Comparison of ENCODE assay signal across 14 cellular contexts in the genomic region with DNA sequence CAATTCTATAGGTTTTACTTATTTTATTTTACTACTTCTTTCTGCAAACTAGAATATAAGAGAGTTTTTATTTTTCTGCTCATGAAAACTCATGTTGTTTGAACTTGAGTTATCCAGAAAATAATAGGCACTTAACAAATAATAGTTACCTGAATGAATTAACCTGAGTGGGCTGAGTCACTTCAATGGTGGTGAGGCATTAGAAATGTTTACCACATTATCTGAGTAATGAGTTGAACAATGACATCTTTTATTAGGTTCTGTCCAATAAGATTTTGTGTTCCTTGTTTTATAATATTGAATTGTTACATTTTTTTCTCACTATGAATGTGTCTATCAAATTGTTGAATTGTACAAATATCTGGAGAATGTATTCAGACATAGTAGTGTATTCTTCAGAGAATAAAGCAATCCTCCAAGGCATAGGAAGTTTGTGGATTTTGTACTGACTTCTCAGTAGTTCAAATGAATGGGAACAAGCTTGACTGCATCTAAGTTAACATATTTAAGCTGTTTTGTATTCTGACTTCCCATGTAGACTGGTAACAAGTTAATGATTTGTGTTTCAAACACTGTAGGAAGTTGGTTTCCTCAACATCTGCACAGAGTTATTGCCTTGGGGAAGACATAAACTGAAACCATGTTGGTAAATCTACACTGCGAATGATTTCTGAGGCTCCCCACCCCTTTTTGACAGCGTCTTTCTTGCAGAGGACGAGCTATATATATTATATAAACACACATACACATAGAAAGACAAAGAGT.
DNase-seq lines count a peak whose midpoint lies in the region; ATAC-seq and TF ChIP-seq lines count a peak whose summit lies in the region.
"Had no signal": no experiment of that assay in that cellular context is flagged by ENCODE, and none has a peak within 500 bp of the region (broad histone marks: within the 10 kb centered on the region; RNA-seq: fewer than 3 reads in every experiment).

No MANE protein-coding gene starts in this region.

- WGBS in gastroesophageal sphincter (ENCODE audit: low coverage in 1 of 2), 2 donors: 0 to 20% methylated on average over 1 to 3 of the region's 3 CpGs

- TF ChIP-seq CTCF in Calu3 (IDR thresholded peaks at IDR 0.05; ENCODE audit: unreplicated experiment) (no peak), PC-3 (conservative IDR thresholded peaks at IDR 0.05; ENCODE audit: low read depth, low read length) (no peak), gastroesophageal sphincter (IDR thresholded peaks at IDR 0.05) (no peak)

- H3K4me3 Mint-ChIP-seq in Calu3 (ENCODE audit: low read depth, unreplicated experiment): peak overlapping the region; percentile 28
- H3K4me3 Mint-ChIP-seq: activated naive CD4-positive, alpha-beta T cell treated with anti-CD3 and anti-CD28 coated beads for 36 hours had no signal

- DNase-seq in Calu3 (no peak), PC-3 (peak; percentile 18), NCI-H226 (no peak), NCI-H1105 treated with DMSO at 0.1 percent for 48 hours (lab: John Stamatoyannopoulos, UW) (no peak), NCI-H1105 (lab: John Stamatoyannopoulos, UW) (no peak)
- DNase-seq: activated naive CD4-positive, alpha-beta T cell treated with anti-CD3 and anti-CD28 coated beads for 36 hours; COR-L47; NCI-H2171 had no signal

- BruUV-seq in Calu3 (replicated peaks; lab: Mats Ljungman, UMichigan) (no TSS peak), PC-3 (replicated peaks; lab: Mats Ljungman, UMichigan) (no TSS peak)

- no peaks in the 10 kb centered on the region for H3F3A ChIP-seq in PC-3 (ENCODE audit: low read length, unreplicated experiment)

- no peaks in the 10 kb centered on the region for H3K79me2 ChIP-seq in PC-3 (ENCODE audit: low read length)

- no peaks in the 10 kb centered on the region for H3K9me3 ChIP-seq in PC-3 (ENCODE audit: low read length)
- no peaks in the 10 kb centered on the region for H3K9me3 ChIP-seq in gastroesophageal sphincter
- H3K9me3 ChIP-seq: A549, breast epithelium had no signal

- H3K36me3 Mint-ChIP-seq in Calu3 (ENCODE audit: insufficient read depth, unreplicated experiment): no peaks in the 10 kb centered on the region

- no peaks in the 10 kb centered on the region for H3K4me1 Mint-ChIP-seq in Calu3 (ENCODE audit: low read depth, unreplicated experiment)

- H3K27ac ChIP-seq in PC-3 (ENCODE audit: low read length): no peak overlapping the region
- no peak overlapping the region for H3K27ac ChIP-seq in gastroesophageal sphincter
- H3K27ac ChIP-seq: A549, breast epithelium had no signal

- H3K27me3 Mint-ChIP-seq in Calu3 (ENCODE audit: unreplicated experiment): no peaks in the 10 kb centered on the region

- POLR2A ChIA-PET in PC-3 (lab: Charles Lee; ENCODE audit: unreplicated experiment): no interaction called here

- no peak for TF ChIP-seq EP300 in gastroesophageal sphincter (IDR thresholded peaks at IDR 0.05)

- no peaks in the 10 kb centered on the region for H4K20me1 ChIP-seq in PC-3 (ENCODE audit: low read length)

- H3K4me3 ChIP-seq in PC-3 (ENCODE audit: low read length) (no peak overlapping the region), gastroesophageal sphincter (no peak overlapping the region)
- H3K4me3 ChIP-seq: A549, breast epithelium, lung had no signal

- CTCF ChIA-PET in Calu3 (lab: Charles Lee): no interaction called here
- CTCF ChIA-PET in PC-3 (lab: Charles Lee): no interaction called here

- H3K9me3 Mint-ChIP-seq in Calu3 (ENCODE audit: low read depth, unreplicated experiment): no peaks in the 10 kb centered on the region
- H3K9me3 Mint-ChIP-seq: activated naive CD4-positive, alpha-beta T cell treated with anti-CD3 and anti-CD28 coated beads for 36 hours had no signal

- H3K9ac ChIP-seq in PC-3 (ENCODE audit: low read length): no peak overlapping the region

- ATAC-seq in GM19468 (IDR thresholded peaks at IDR 0.05; ENCODE audit: extremely low read depth, unreplicated experiment) (peak; percentile 61), HG03060 (IDR thresholded peaks at IDR 0.05; ENCODE audit: low read depth, unreplicated experiment) (peak; percentile 72), PC-3 (no peak), gastroesophageal sphincter (no peak)
- ATAC-seq: A549 had no signal

- no peaks in the 10 kb centered on the region for H3K36me3 ChIP-seq in PC-3 (ENCODE audit: low read depth, low read length)
- no peaks in the 10 kb centered on the region for H3K36me3 ChIP-seq in gastroesophageal sphincter
- H3K36me3 ChIP-seq: breast epithelium had no signal

- intact Hi-C loops in Calu3 (cut with micrococcal nuclease; ENCODE audit: unreplicated experiment): loop anchor here (10.0 kb wide), 1 partner anchor 370 kb away; no protein-coding TSS in a partner anchor
- intact Hi-C loops in PC-3 (cut with micrococcal nuclease): no loop called here

- H3K4me1 ChIP-seq in PC-3 (ENCODE audit: insufficient read depth, low read length) (no peaks in the 10 kb centered on the region), gastroesophageal sphincter (no peaks in the 10 kb centered on the region)
- H3K4me1 ChIP-seq: A549, breast epithelium had no signal

- H3K4me2 ChIP-seq in PC-3 (ENCODE audit: low read length): no peak overlapping the region
- H3K4me2 ChIP-seq: A549 had no signal

- H3K27ac Mint-ChIP-seq in Calu3 (ENCODE audit: unreplicated experiment): peak overlapping the region; percentile 45
- H3K27ac Mint-ChIP-seq: activated naive CD4-positive, alpha-beta T cell treated with anti-CD3 and anti-CD28 coated beads for 36 hours had no signal

- H3K9me2 ChIP-seq in PC-3 (replicated peaks; ENCODE audit: low read length): no peaks in the 10 kb centered on the region

- H3K27me3 ChIP-seq in PC-3 (ENCODE audit: low read length): peaks cover 53% of the 10 kb centered on the region
- no peaks in the 10 kb centered on the region for H3K27me3 ChIP-seq in gastroesophageal sphincter
- H3K27me3 ChIP-seq: breast epithelium had no signal

- no peak for TF ChIP-seq POLR2A in gastroesophageal sphincter (IDR thresholded peaks at IDR 0.05)

- H2AFZ ChIP-seq in PC-3 (ENCODE audit: low read length): no peak overlapping the region

Comparison
In these comparisons a context has a peak if more than half of its experiments do, and no peak if none do; other contexts are left out.
1. ATAC-seq: peak in GM19468 (single experiment) and HG03060 (single experiment); none in PC-3 (single experiment) and gastroesophageal sphincter (single experiment).